Comparison of ENCODE assay signal across 8 cellular contexts in the genomic region with DNA sequence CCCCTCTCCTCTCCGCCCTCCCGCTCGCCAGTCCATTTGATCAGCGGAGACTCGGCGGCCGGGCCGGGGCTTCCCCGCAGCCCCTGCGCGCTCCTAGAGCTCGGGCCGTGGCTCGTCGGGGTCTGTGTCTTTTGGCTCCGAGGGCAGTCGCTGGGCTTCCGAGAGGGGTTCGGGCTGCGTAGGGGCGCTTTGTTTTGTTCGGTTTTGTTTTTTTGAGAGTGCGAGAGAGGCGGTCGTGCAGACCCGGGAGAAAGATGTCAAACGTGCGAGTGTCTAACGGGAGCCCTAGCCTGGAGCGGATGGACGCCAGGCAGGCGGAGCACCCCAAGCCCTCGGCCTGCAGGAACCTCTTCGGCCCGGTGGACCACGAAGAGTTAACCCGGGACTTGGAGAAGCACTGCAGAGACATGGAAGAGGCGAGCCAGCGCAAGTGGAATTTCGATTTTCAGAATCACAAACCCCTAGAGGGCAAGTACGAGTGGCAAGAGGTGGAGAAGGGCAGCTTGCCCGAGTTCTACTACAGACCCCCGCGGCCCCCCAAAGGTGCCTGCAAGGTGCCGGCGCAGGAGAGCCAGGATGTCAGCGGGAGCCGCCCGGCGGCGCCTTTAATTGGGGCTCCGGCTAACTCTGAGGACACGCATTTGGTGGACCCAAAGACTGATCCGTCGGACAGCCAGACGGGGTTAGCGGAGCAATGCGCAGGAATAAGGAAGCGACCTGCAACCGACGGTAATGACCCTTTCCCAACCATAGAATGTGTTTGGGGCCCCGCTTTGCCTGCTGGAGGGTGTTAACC. TPM values are rescaled to one million over a fixed set of nuclear protein-coding genes. Genes with fewer than 3 reads are reported as not detected.
DNase-seq lines count a peak whose midpoint lies in the region; ATAC-seq, FAIRE-seq and TF ChIP-seq lines count a peak whose summit lies in the region.

No MANE protein-coding gene starts in this region.

- H3K4me1 ChIP-seq in KMS-11 (ENCODE audit: low read depth, poor library complexity, severe bottlenecking) = peaks cover 13% of the 10 kb centered on the region
- H3K4me1 ChIP-seq in pancreas = peaks cover 10 to 51% (median 45%) of the 10 kb centered on the region in 3 donors

- no peak overlapping the region for H2AFZ ChIP-seq in KMS-11 (ENCODE audit: low read depth)

- peak; percentile 68 for DNase-seq in CD1c-positive myeloid dendritic cell (ENCODE audit: extremely low spot score)
- no peak for DNase-seq in activated T-cell treated with anti-CD3 and anti-CD28 coated beads, Interleukin-2, amount 50 U/mL, for 4 hours
- peak; percentile 58 for DNase-seq in glutamatergic neuron
- peak; percentile 23 to 87 (median 56) for DNase-seq in pancreas
- DNase-seq in middle frontal gyrus (ENCODE audit: extremely low spot score, low spot score) = no peak

- ATAC-seq in GM19035 (IDR thresholded peaks at IDR 0.05; ENCODE audit: unreplicated experiment) = peak; percentile 6
- ATAC-seq in activated T-cell treated with anti-CD3 and anti-CD28 coated beads, Interleukin-2, amount 50 U/mL, for 4 hours = peak in 1 of 2 donors; percentile 0
- ATAC-seq in pancreas = peak; percentile 30 to 47 (median 40)
- no peak for ATAC-seq in GM19328 (IDR thresholded peaks at IDR 0.05; ENCODE audit: unreplicated experiment)

- H3K4me3 Mint-ChIP-seq in activated T-cell treated with anti-CD3 and anti-CD28 coated beads, Interleukin-2, amount 50 U/mL, for 4 hours = peak overlapping the region; percentile 99
- H3K4me3 Mint-ChIP-seq in glutamatergic neuron (ENCODE audit: unreplicated experiment) = peak overlapping the region; percentile 99

- H3K36me3 Mint-ChIP-seq in activated T-cell treated with anti-CD3 and anti-CD28 coated beads, Interleukin-2, amount 50 U/mL, for 4 hours (ENCODE audit: insufficient read depth) = peaks cover 29% of the 10 kb centered on the region
- H3K36me3 Mint-ChIP-seq in glutamatergic neuron (ENCODE audit: unreplicated experiment) = no peaks in the 10 kb centered on the region

- H3K27me3 ChIP-seq in KMS-11 (ENCODE audit: insufficient read depth, low read depth) (no peaks in the 10 kb centered on the region), pancreas (no peaks in the 10 kb centered on the region)

- H4K20me1 ChIP-seq in KMS-11 (ENCODE audit: insufficient read depth) = no peaks in the 10 kb centered on the region

- peak overlapping the region; percentile 98 for H3K9ac ChIP-seq in KMS-11

- H3K4me2 ChIP-seq in KMS-11 = peak overlapping the region; percentile 84

- peak overlapping the region; percentile 94 for H3K27ac Mint-ChIP-seq in glutamatergic neuron (ENCODE audit: unreplicated experiment)

- H3K9me3 Mint-ChIP-seq in activated T-cell treated with anti-CD3 and anti-CD28 coated beads, Interleukin-2, amount 50 U/mL, for 4 hours = no peaks in the 10 kb centered on the region
- peaks cover 3% of the 10 kb centered on the region for H3K9me3 Mint-ChIP-seq in glutamatergic neuron (ENCODE audit: unreplicated experiment)

- peaks cover 67% of the 10 kb centered on the region for H3K4me1 Mint-ChIP-seq in activated T-cell treated with anti-CD3 and anti-CD28 coated beads, Interleukin-2, amount 50 U/mL, for 4 hours (ENCODE audit: low read depth)
- peaks cover 38% of the 10 kb centered on the region for H3K4me1 Mint-ChIP-seq in glutamatergic neuron (ENCODE audit: low read depth, unreplicated experiment)

- H3K4me3 ChIP-seq in KMS-11 (IDR thresholded peaks at IDR 0.05; ENCODE audit: insufficient read depth, low read depth, low read length) (no peak overlapping the region), pancreas (peak overlapping the region; percentile 75 to 89 (median 82))

- H3K27ac ChIP-seq in KMS-11 (peak overlapping the region; percentile 98), pancreas (peak overlapping the region; percentile 98 to 100 (median 99))

- H3K36me3 ChIP-seq in KMS-11 (ENCODE audit: insufficient read depth) = peaks cover 29% of the 10 kb centered on the region; the same call in 1 of the 2 replicates
- peaks cover 0 to 9% (median 4%) of the 10 kb centered on the region in 3 donors for H3K36me3 ChIP-seq in pancreas

- no peaks in the 10 kb centered on the region for H3K9me3 ChIP-seq in pancreas

- 0% methylated on average over 57 to 62 of the region's 62 CpGs for WGBS in pancreas, 2 donors

- FAIRE-seq in pancreas (lab: Jason Lieb, UNC) = no peak

- intact Hi-C loops in pancreas (cut with DNase I) = loop anchor here in 1 of 3 donors (10.0 kb wide), 1 partner anchor 343 kb away; no protein-coding TSS in a partner anchor

- H3K79me2 ChIP-seq in KMS-11 (ENCODE audit: insufficient read depth, low read depth) = peaks cover 87% of the 10 kb centered on the region

- TF ChIP-seq CTCF in KMS-11 (conservative IDR thresholded peaks at IDR 0.05; ENCODE audit: low read depth, low read length) = no peak
- no peak for TF ChIP-seq CTCF in glutamatergic neuron (IDR thresholded peaks at IDR 0.05; ENCODE audit: partially characterized antibody, unreplicated experiment)
- no peak for TF ChIP-seq CTCF in pancreas (IDR thresholded peaks at IDR 0.05)

- no peaks in the 10 kb centered on the region for H3K27me3 Mint-ChIP-seq in activated T-cell treated with anti-CD3 and anti-CD28 coated beads, Interleukin-2, amount 50 U/mL, for 4 hours (ENCODE audit: low read depth)
- H3K27me3 Mint-ChIP-seq in glutamatergic neuron (ENCODE audit: unreplicated experiment) = peaks cover 6% of the 10 kb centered on the region

RNA-seq across cellular contexts. Expression of a gene that starts 0.6 kb away (rescaled TPM):
- total RNA-seq in activated T-cell treated with anti-CD3 and anti-CD28 coated beads, Interleukin-2, amount 50 U/mL, for 4 hours = 10 to 100 TPM; 15.6 to 27.7 (median 24.5) TPM
- total RNA-seq in glutamatergic neuron (ENCODE audit: unreplicated experiment) = 36.0 TPM
- 10 to 100 TPM; 12.8 to 23.7 (median 16.9) TPM for total RNA-seq in pancreas
- 10 to 100 TPM; 12.1 to 19.1 TPM for polyA plus RNA-seq in pancreas

RNA-seq across cellular contexts. Expression of a gene that starts 21.8 kb away (rescaled TPM):
- 1 to 10 TPM; 1.3 to 2.4 (median 1.3) TPM for total RNA-seq in activated T-cell treated with anti-CD3 and anti-CD28 coated beads, Interleukin-2, amount 50 U/mL, for 4 hours
- total RNA-seq in glutamatergic neuron (ENCODE audit: unreplicated experiment) (12.4 TPM), pancreas (under 1 TPM in 4 of 6 donors, not detected in 2; 0.16 to 0.58 (median 0.26) TPM)
- polyA plus RNA-seq in pancreas = under 1 TPM; 0.27 to 0.82 TPM

Comparison
In these comparisons a context has a peak if more than half of its experiments do, and no peak if none do; other contexts are left out.
1. DNase-seq: peak in CD1c-positive myeloid dendritic cell (single experiment), glutamatergic neuron (single experiment) and pancreas (6 of 6); none in activated T-cell treated with anti-CD3 and anti-CD28 coated beads, Interleukin-2, amount 50 U/mL, for 4 hours (single experiment) and middle frontal gyrus (single experiment).